ENCODE assay signal across 23 cellular contexts in genomic region chr1:14328687-14329086, GRCh38.
"Had no signal": no experiment of that assay in that cellular context is flagged by ENCODE, and none has a peak within 500 bp of the region (broad histone marks: within the 10 kb centered on the region; RNA-seq: fewer than 3 reads in every experiment).

No MANE protein-coding gene starts in this region.

- H3K4me3 ChIP-seq: dorsolateral prefrontal cortex, esophagus muscularis mucosa, lower lobe of right lung, ovary, psoas muscle, skin epidermis, stomach, thyroid gland, vagina had no signal

- DNase-seq: dorsolateral prefrontal cortex; effector CD4-positive, alpha-beta T cell; hypothalamus; immature natural killer cell; islet precursor cell; kidney glomerular epithelial cell; left ventricle myocardium superior; lower lobe of right lung; natural killer cell; occipital lobe; ovary; posterior cingulate gyrus; psoas muscle; right cardiac atrium; stimulated activated CD4-positive, alpha-beta T cell treated with anti-CD3 and anti-CD28 coated beads, Interleukin-15, amount 100 ng/mL, for 24 hours; stimulated activated CD4-positive, alpha-beta T cell treated with anti-CD3 and anti-CD28 coated beads, Interleukin-4, amount 100 ng/mL, for 1 hour; stimulated activated naive CD4-positive, alpha-beta T cell treated with Interleukin-2 at 50 U/mL for 16 hours; stomach; thyroid gland had no signal

- H3K36me3 ChIP-seq: esophagus muscularis mucosa, lower lobe of right lung, ovary, stomach, thyroid gland, vagina had no signal

- ATAC-seq: left ventricle myocardium superior; lower lobe of right lung; natural killer cell; psoas muscle; right cardiac atrium; stimulated activated effector memory CD8-positive, alpha-beta T cell treated with anti-CD3 and anti-CD28 coated beads, Interleukin-12 subunit alpha, Interleukin-12 subunit beta, amount 100 ng/mL, for 72 hours had no signal

- H3K9me3 ChIP-seq: lower lobe of right lung, ovary, thyroid gland, vagina had no signal

- H3K4me1 ChIP-seq: lower lobe of right lung, psoas muscle, stomach, thyroid gland, vagina had no signal
